Comparison of ENCODE assay signal across 20 cellular contexts in the genomic region with DNA sequence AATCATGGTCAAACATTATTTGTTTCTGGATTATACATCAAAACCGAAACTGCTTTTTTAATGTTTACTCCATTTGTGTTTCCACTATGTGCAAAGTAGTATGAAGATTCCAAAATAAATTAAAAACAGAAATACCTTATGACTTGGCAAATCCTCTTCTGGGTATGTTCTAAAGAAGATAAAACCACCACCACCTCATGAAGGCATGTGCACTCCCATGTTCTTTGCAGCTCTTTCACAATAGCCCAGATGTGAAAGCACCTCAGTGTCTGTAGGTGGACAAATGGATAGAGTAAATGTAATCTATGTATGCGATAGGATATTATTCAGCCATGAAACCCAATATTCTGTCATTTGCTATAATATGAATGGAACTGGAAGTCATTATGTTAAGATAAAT.
"Had no signal": no experiment of that assay in that cellular context is flagged by ENCODE, and none has a peak within 500 bp of the region (broad histone marks: within the 10 kb centered on the region; RNA-seq: fewer than 3 reads in every experiment).

No MANE protein-coding gene starts in this region.

- H3K4me1 Mint-ChIP-seq: brain, neural crest cell had no signal

- DNase-seq: activated CD4-positive, alpha-beta T cell treated with anti-CD3 and anti-CD28 coated beads, Interleukin-2, amount 50 U/mL, for 48 hours; activated CD4-positive, CD25-positive, alpha-beta regulatory T cell; activated CD8-positive, alpha-beta memory T cell treated with anti-CD3 and anti-CD28 coated beads, Interleukin-2, amount 50 U/mL, for 4 hours; activated effector memory CD4-positive, alpha-beta T cell treated with anti-CD3 and anti-CD28 coated beads, Interleukin-2, amount 50 U/mL, for 16 hours; anterior cingulate cortex; caudate nucleus; foreskin melanocyte; glutamatergic neuron; kidney; left lung; midbrain; retina; SHP77 treated with DMSO at 0.1 percent for 48 hours; stimulated activated naive CD4-positive, alpha-beta T cell; substantia nigra; T-cell; tibial artery had no signal

- H3K27me3 Mint-ChIP-seq: brain had no signal

- H3K27ac Mint-ChIP-seq: brain, T-cell had no signal

- ATAC-seq: left lung, SK-N-SH treated with all-trans-retinoic acid at 6 μM for 48 hours, T-cell had no signal

- H3K36me3 Mint-ChIP-seq: brain, T-cell had no signal

- H3K4me3 Mint-ChIP-seq: brain, neural crest cell, T-cell had no signal

- H3K9me3 Mint-ChIP-seq: T-cell had no signal
